Comparison of ENCODE assay signal across 1 cellular context in the genomic region with DNA sequence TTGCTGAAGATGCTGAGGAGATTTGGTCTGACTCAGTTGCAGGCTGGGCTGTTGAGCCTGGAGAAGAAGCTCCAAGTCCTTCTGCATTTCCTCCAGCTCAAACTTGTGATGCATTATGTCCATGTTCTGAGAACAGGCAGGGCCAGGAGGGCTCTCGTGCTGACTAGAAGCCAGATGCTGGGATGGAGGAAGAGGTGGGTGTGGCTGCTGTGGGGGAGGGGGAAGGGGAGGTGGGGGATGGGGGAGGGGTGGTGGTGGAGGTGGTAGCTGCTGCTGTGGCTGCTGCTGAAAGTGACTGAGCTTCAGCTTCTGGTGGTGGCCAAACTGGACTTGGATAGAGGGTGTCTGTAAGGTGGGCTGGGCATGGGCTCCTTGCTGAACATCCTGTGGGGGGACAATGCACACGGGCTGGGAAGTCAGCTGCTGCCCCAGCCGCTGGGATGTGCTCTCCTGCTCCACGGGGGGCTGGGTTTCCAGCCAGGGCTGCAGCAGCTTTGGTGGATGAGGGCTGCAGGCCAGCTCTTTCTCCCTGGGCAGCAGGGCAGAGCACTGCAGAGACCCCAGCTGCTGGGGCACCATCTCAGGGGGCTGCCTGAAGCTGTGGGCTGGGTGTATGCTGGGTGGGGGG.
TF ChIP-seq lines count a peak whose summit lies in the region.

No MANE protein-coding gene starts in this region.

TF ChIP-seq in H1, 55 proteins besides CTCF, POLR2A, EP300 and RAD21:
- no peak for TF ChIP-seq SRF (IDR thresholded peaks at IDR 0.05; ENCODE audit: low read depth, low read length)
- no peak for TF ChIP-seq SP1 (IDR thresholded peaks at IDR 0.05; ENCODE audit: low read depth, low read length)
- TF ChIP-seq KDM4A (IDR thresholded peaks at IDR 0.05; ENCODE audit: low read depth, low read length, severe bottlenecking), result no peak
- no peak for TF ChIP-seq RXRA (IDR thresholded peaks at IDR 0.05; ENCODE audit: insufficient read depth, low read depth, low read length)
TF ChIP-seq in H1: peak in this region for 0.
